Comparison of ENCODE assay signal across 10 cellular contexts in genomic region chr17:73155410-73156165, GRCh38. TPM values are rescaled to one million over a fixed set of nuclear protein-coding genes. Genes with fewer than 3 reads are reported as not detected.
DNase-seq lines count a peak whose midpoint lies in the region; ATAC-seq and TF ChIP-seq lines count a peak whose summit lies in the region.
"Had no signal": no experiment of that assay in that cellular context is flagged by ENCODE, and none has a peak within 500 bp of the region (broad histone marks: within the 10 kb centered on the region; RNA-seq: fewer than 3 reads in every experiment).

No MANE protein-coding gene starts in this region.

- H3K9me3 ChIP-seq in GM23248 (ENCODE audit: low read depth) (no peaks in the 10 kb centered on the region), uterus (no peaks in the 10 kb centered on the region)
- H3K9me3 ChIP-seq: Caco-2, Peyer's patch had no signal

- H3K9me2 ChIP-seq in GM23248 (ENCODE audit: insufficient read depth) = no peaks in the 10 kb centered on the region

- intact Hi-C loops in uterus (cut with DNase I; ENCODE audit: low total_unique reads) = no loop called here

- ATAC-seq in omental fat pad (ENCODE audit: low FRiP score) = no peak

- H3K4me3 ChIP-seq in GM23248 = no peak overlapping the region
- no peak overlapping the region for H3K4me3 ChIP-seq in uterus
- H3K4me3 ChIP-seq: Peyer's patch had no signal

- TF ChIP-seq CTCF in glutamatergic neuron (IDR thresholded peaks at IDR 0.05; ENCODE audit: partially characterized antibody, unreplicated experiment) (no peak), omental fat pad (IDR thresholded peaks at IDR 0.05) (no peak), uterus (IDR thresholded peaks at IDR 0.05) (no peak)

- H3K27me3 Mint-ChIP-seq in glutamatergic neuron (ENCODE audit: unreplicated experiment) = no peaks in the 10 kb centered on the region

- H3K79me2 ChIP-seq in GM23248 (ENCODE audit: insufficient read depth) = no peaks in the 10 kb centered on the region

- H3K4me1 ChIP-seq in GM23248 (ENCODE audit: insufficient read depth) = no peaks in the 10 kb centered on the region
- no peaks in the 10 kb centered on the region for H3K4me1 ChIP-seq in uterus
- H3K4me1 ChIP-seq: Peyer's patch had no signal

- peak overlapping the region; percentile 89 for H3K27ac Mint-ChIP-seq in glutamatergic neuron (ENCODE audit: unreplicated experiment)

- H3K27ac ChIP-seq in GM23248 (no peak overlapping the region), uterus (no peak overlapping the region)
- H3K27ac ChIP-seq: Peyer's patch had no signal

- H3K4me3 Mint-ChIP-seq in glutamatergic neuron (ENCODE audit: unreplicated experiment) = peak overlapping the region; percentile 27

- DNase-seq in C1 segment of cervical spinal cord (lab: John Stamatoyannopoulos, UW) = peak in 8 of 14 donors; percentile 13 to 99 (median 38)
- no peak for DNase-seq in GM23248
- DNase-seq in NCI-H446 (lab: John Stamatoyannopoulos, UW) = peak; percentile 91 to 95
- peak; percentile 56 for DNase-seq in glutamatergic neuron
- no peak for DNase-seq in omental fat pad (ENCODE audit: low spot score)
- DNase-seq in uterus = no peak
- no peak for DNase-seq in AG08395 (ENCODE audit: low spot score)
- DNase-seq in T-helper 9 cell = no peak

- H3K9ac ChIP-seq in GM23248 = no peak overlapping the region

- peak overlapping the region; percentile 79 for H2AFZ ChIP-seq in GM23248

- peaks cover 2% of the 10 kb centered on the region for H3K36me3 Mint-ChIP-seq in glutamatergic neuron (ENCODE audit: unreplicated experiment)

- H4K20me1 ChIP-seq in GM23248 (ENCODE audit: insufficient read depth) = no peaks in the 10 kb centered on the region

- peaks cover 33% of the 10 kb centered on the region for H3K4me1 Mint-ChIP-seq in glutamatergic neuron (ENCODE audit: low read depth, unreplicated experiment)

- H3F3A ChIP-seq in GM23248 (ENCODE audit: insufficient read depth) = no peaks in the 10 kb centered on the region

- in situ Hi-C loops in GM23248 (cut with MboI) = loop anchor here (10.0 to 25.0 kb wide), 2 partner anchors 168 to 421 kb away; no protein-coding TSS in a partner anchor

- H3K27me3 ChIP-seq in GM23248 (replicated peaks; ENCODE audit: insufficient read depth) (peaks cover 5% of the 10 kb centered on the region), uterus (no peaks in the 10 kb centered on the region)
- H3K27me3 ChIP-seq: Peyer's patch had no signal

- peaks cover 9% of the 10 kb centered on the region for H3K9me3 Mint-ChIP-seq in glutamatergic neuron (ENCODE audit: unreplicated experiment)

- no peak for TF ChIP-seq POLR2A in uterus (IDR thresholded peaks at IDR 0.05)

- no peak overlapping the region for H3K4me2 ChIP-seq in GM23248 (ENCODE audit: unreplicated experiment)

- no peaks in the 10 kb centered on the region for H3K36me3 ChIP-seq in GM23248 (ENCODE audit: low read depth)
- H3K36me3 ChIP-seq in uterus = no peaks in the 10 kb centered on the region
- H3K36me3 ChIP-seq: Peyer's patch had no signal

- WGBS in GM23248 (ENCODE audit: low coverage in 1 of 2, low lambda C conversion rate in 2 of 2, missing lambda C conversion rate in 2 of 2), 2 experiments = 77 to 83% methylated on average over 11 to 15 of the region's 15 CpGs

RNA-seq across cellular contexts. Expression of gene SSTR2, which starts 9.2 kb away (rescaled TPM):
- not detected in 2 replicates for total RNA-seq in GM23248 (2014; rRNA removed; shearing (Covaris generic))
- polyA plus RNA-seq in GM23248 (2016; fragmentation: Nextera tagmentation; extraction: Ambion mirVana) = 0.06 TPM in 2 replicates
- 78.2 TPM for total RNA-seq in glutamatergic neuron (ENCODE audit: unreplicated experiment)
- 1 to 10 TPM; 1.9 to 3.9 (median 3.6) TPM for total RNA-seq in omental fat pad
- total RNA-seq in uterus = 1 to 10 TPM in 3 of 4 donors, not detected in 1; 1.5 to 6.7 (median 1.8) TPM

RNA-seq across cellular contexts. Expression of gene COG1, which starts 37.3 kb away (rescaled TPM):
- total RNA-seq in GM23248 (2014; rRNA removed; shearing (Covaris generic)) = 20.2 and 20.4 TPM in 2 replicates
- polyA plus RNA-seq in GM23248 (2016; fragmentation: Nextera tagmentation; extraction: Ambion mirVana) = 31.8 and 34.1 TPM in 2 replicates
- 43.1 TPM for total RNA-seq in glutamatergic neuron (ENCODE audit: unreplicated experiment)
- 10 to 100 TPM; 17.0 to 40.5 (median 23.7) TPM for total RNA-seq in omental fat pad
- total RNA-seq in uterus = 10 to 100 TPM; 18.8 to 61.6 (median 22.7) TPM

Comparison
In these comparisons a context has a peak if more than half of its experiments do, and no peak if none do; other contexts are left out.
1. DNase-seq: peak in C1 segment of cervical spinal cord (8 of 14), NCI-H446 (2 of 2) and glutamatergic neuron (single experiment); none in GM23248 (single experiment), omental fat pad (single experiment), uterus (0 of 2), AG08395 (single experiment) and T-helper 9 cell (single experiment).
2. RNA of gene SSTR2, which starts 9.2 kb away (total RNA-seq): 78.2 TPM in glutamatergic neuron (single experiment); 1.9 to 3.9 TPM in omental fat pad, 1.5 to 6.7 TPM in uterus and not detected in GM23248; every median in the first group is over 10 times any median in the second.